In the genomic region with DNA sequence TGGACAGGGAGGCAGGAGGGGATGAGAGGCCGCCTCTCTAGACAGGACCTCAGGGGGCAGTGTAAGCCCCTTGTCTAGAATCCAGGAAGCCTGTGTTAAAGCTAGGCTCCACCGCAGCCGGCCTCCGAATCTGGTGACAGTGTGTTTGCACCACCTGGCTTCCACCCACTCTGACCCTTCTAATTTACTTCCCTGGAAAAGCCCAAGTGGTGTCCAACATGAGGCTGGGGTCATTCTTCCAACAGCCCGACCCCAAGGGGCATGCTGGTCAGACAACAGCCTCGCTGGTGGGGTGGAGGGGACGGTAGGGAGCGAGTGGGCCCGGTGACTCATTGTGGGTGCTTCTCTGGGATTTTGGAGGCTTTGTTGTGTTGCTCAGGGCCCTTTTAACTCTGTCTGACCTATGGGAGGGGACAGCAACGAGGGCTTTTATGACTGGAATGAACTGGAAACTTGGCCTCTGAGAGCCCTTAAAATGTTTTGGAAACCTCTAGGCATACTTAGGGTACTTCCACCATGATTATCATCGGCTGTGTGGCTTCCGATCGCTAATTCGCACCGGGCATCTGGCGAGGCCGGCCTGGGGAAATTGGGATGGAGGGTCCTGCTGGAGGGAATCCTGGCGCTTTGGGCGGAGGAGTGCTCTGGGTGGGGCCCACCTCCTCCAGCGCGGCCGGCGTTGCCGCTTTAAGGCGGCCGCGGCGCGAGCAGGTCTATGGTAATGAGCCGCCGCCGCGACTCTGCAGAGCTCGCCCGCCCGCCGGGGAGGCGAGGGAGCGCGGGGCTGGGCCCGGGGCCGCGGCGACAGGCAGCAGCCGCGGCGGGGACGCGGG, we compare ENCODE assay signal across 8 cellular contexts. TPM values are rescaled to one million over a fixed set of nuclear protein-coding genes. Genes with fewer than 3 reads are reported as not detected.
DNase-seq lines count a peak whose midpoint lies in the region; ATAC-seq and TF ChIP-seq lines count a peak whose summit lies in the region.

A gene with protein sequence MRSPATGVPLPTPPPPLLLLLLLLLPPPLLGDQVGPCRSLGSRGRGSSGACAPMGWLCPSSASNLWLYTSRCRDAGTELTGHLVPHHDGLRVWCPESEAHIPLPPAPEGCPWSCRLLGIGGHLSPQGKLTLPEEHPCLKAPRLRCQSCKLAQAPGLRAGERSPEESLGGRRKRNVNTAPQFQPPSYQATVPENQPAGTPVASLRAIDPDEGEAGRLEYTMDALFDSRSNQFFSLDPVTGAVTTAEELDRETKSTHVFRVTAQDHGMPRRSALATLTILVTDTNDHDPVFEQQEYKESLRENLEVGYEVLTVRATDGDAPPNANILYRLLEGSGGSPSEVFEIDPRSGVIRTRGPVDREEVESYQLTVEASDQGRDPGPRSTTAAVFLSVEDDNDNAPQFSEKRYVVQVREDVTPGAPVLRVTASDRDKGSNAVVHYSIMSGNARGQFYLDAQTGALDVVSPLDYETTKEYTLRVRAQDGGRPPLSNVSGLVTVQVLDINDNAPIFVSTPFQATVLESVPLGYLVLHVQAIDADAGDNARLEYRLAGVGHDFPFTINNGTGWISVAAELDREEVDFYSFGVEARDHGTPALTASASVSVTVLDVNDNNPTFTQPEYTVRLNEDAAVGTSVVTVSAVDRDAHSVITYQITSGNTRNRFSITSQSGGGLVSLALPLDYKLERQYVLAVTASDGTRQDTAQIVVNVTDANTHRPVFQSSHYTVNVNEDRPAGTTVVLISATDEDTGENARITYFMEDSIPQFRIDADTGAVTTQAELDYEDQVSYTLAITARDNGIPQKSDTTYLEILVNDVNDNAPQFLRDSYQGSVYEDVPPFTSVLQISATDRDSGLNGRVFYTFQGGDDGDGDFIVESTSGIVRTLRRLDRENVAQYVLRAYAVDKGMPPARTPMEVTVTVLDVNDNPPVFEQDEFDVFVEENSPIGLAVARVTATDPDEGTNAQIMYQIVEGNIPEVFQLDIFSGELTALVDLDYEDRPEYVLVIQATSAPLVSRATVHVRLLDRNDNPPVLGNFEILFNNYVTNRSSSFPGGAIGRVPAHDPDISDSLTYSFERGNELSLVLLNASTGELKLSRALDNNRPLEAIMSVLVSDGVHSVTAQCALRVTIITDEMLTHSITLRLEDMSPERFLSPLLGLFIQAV (N-terminal part only) (plus strand): TSS at position 743 of the 833 bp plus-strand sequence. CDS start 541 bp downstream, outside the sequence.

- peaks cover 26% of the 10 kb centered on the region for H3F3A ChIP-seq in neural progenitor cell (ENCODE audit: low read depth)

- TF ChIP-seq CTCF in HL-60 (IDR thresholded peaks at IDR 0.05; ENCODE audit: insufficient read depth, low read length) (no peak), Panc1 (IDR thresholded peaks at IDR 0.05) (no peak), neural progenitor cell (IDR thresholded peaks at IDR 0.05) (peak; percentile 19), thoracic aorta (IDR thresholded peaks at IDR 0.05) (no peak)

- peak within 1 kb of the TSS; percentile 92 for H2AFZ ChIP-seq in neural progenitor cell (replicated peaks)

- peak within 1 kb of the TSS in 3 of 8 donors; percentile 51 to 90 (median 52) for H3K27ac Mint-ChIP-seq in CD8-positive, alpha-beta memory T cell
- H3K27ac Mint-ChIP-seq in neural progenitor cell: no peak within 1 kb of the TSS

- CTCF ChIA-PET in CD8-positive, alpha-beta memory T cell (lab: Charles Lee): interaction anchor here (5.4 kb wide), 1 partner anchor 9 kb away, joined by 14 read pairs; no protein-coding TSS in a partner anchor
- CTCF ChIA-PET in Panc1 (lab: Charles Lee): interaction anchor here (0.6 kb wide), 1 partner anchor 43 kb away, joined by 3 read pairs; no protein-coding TSS in a partner anchor

- H3K27me3 ChIP-seq in CD8-positive, alpha-beta memory T cell (ENCODE audit: insufficient read depth, low read length, poor library complexity, severe bottlenecking): no peaks in the 10 kb centered on the region
- H3K27me3 ChIP-seq in HL-60 (ENCODE audit: insufficient read depth, poor library complexity, severe bottlenecking): peaks cover 18% of the 10 kb centered on the region
- no peaks in the 10 kb centered on the region for H3K27me3 ChIP-seq in Panc1 (ENCODE audit: control insufficient read depth, insufficient read depth, low read length)
- peaks cover 8% of the 10 kb centered on the region for H3K27me3 ChIP-seq in neural progenitor cell
- no peaks in the 10 kb centered on the region for H3K27me3 ChIP-seq in thoracic aorta (replicated peaks; ENCODE audit: insufficient read depth)

- H3K4me2 ChIP-seq in neural progenitor cell: peak within 1 kb of the TSS; percentile 94

- H3K9me3 Mint-ChIP-seq in CD8-positive, alpha-beta memory T cell: no peaks in the 10 kb centered on the region
- peaks cover 23% of the 10 kb centered on the region for H3K9me3 Mint-ChIP-seq in neural progenitor cell

- peak; percentile 51 to 71 (median 62) for DNase-seq in CD8-positive, alpha-beta memory T cell
- DNase-seq in HL-60 (ENCODE audit: low read depth in 1 of 2, low spot score in 1 of 2) (peak; percentile 25 to 44), Panc1 (ENCODE audit: low read depth, low spot score) (no peak), foreskin melanocyte (peak; percentile 58), neural progenitor cell (ENCODE audit: low spot score) (peak; percentile 95), thoracic aorta (ENCODE audit: low spot score) (no peak)
- DNase-seq in activated effector memory CD4-positive, alpha-beta T cell treated with anti-CD3 and anti-CD28 coated beads, Interleukin-2, amount 50 U/mL, for 16 hours: peak; percentile 83

- POLR2A ChIA-PET in CD8-positive, alpha-beta memory T cell (lab: Charles Lee): no interaction called here
- POLR2A ChIA-PET in Panc1 (lab: Charles Lee): no interaction called here

- no peak within 1 kb of the TSS for H3K27ac ChIP-seq in CD8-positive, alpha-beta memory T cell (ENCODE audit: low read depth, low read length)
- H3K27ac ChIP-seq in HL-60 (replicated peaks) (no peak within 1 kb of the TSS), Panc1 (ENCODE audit: low read length) (no peak within 1 kb of the TSS), neural progenitor cell (no peak within 1 kb of the TSS), thoracic aorta (no peak within 1 kb of the TSS)

- no TSS peak for BruUV-seq in Panc1 (replicated peaks; lab: Mats Ljungman, UMichigan)

- peak within 1 kb of the TSS; percentile 67 to 86 (median 70) for H3K4me3 Mint-ChIP-seq in CD8-positive, alpha-beta memory T cell
- peak within 1 kb of the TSS; percentile 83 for H3K4me3 Mint-ChIP-seq in neural progenitor cell

- peaks cover 6% of the 10 kb centered on the region for H3K4me1 ChIP-seq in CD8-positive, alpha-beta memory T cell (ENCODE audit: insufficient read depth, low read length)
- H3K4me1 ChIP-seq in Panc1 (ENCODE audit: control insufficient read depth, insufficient read depth, low read length) (peaks cover 7% of the 10 kb centered on the region), neural progenitor cell (peaks cover 25% of the 10 kb centered on the region), thoracic aorta (ENCODE audit: control insufficient read depth in 1 of 2, low read depth in 2 of 2) (peaks cover 6 to 23% of the 10 kb centered on the region in 2 donors)

- H4K20me1 ChIP-seq in neural progenitor cell (ENCODE audit: low read depth): peaks cover 4% of the 10 kb centered on the region

- ATAC-seq in GM19452 (IDR thresholded peaks at IDR 0.05; ENCODE audit: unreplicated experiment) (peak; percentile 87), Panc1 (peak; percentile 89), thoracic aorta (ENCODE audit: insufficient number of reproducible peaks, low FRiP score, low read depth) (no peak)

- in situ Hi-C loops in Panc1 (cut with HindIII; ENCODE audit: low pct_unique_long_range_greater_than_20kb, low sequenced_read_pairs): no loop called here

- peaks cover 45% of the 10 kb centered on the region for H3K79me2 ChIP-seq in neural progenitor cell (ENCODE audit: low read depth)

- no peaks in the 10 kb centered on the region for H3K9me3 ChIP-seq in CD8-positive, alpha-beta memory T cell (ENCODE audit: low read length)
- H3K9me3 ChIP-seq in Panc1 (ENCODE audit: control insufficient read depth, insufficient read depth, low read depth, low read length) (no peaks in the 10 kb centered on the region), neural progenitor cell (ENCODE audit: low read depth) (no peaks in the 10 kb centered on the region), thoracic aorta (no peaks in the 10 kb centered on the region)

- H3K36me3 ChIP-seq in CD8-positive, alpha-beta memory T cell (ENCODE audit: insufficient read depth, low read length): no peaks in the 10 kb centered on the region
- H3K36me3 ChIP-seq in Panc1 (ENCODE audit: control insufficient read depth, insufficient read depth, low read length) (no peaks in the 10 kb centered on the region), neural progenitor cell (no peaks in the 10 kb centered on the region), thoracic aorta (no peaks in the 10 kb centered on the region)

- H3K36me3 Mint-ChIP-seq in CD8-positive, alpha-beta memory T cell: no peaks in the 10 kb centered on the region
- H3K36me3 Mint-ChIP-seq in neural progenitor cell: peaks cover 27% of the 10 kb centered on the region

- H3K4me1 Mint-ChIP-seq in CD8-positive, alpha-beta memory T cell: peaks cover 5 to 29% (median 8%) of the 10 kb centered on the region in 3 donors
- peaks cover 35% of the 10 kb centered on the region for H3K4me1 Mint-ChIP-seq in neural progenitor cell

- intact Hi-C loops in Panc1 (cut with micrococcal nuclease; ENCODE audit: unreplicated experiment): no loop called here

- H3K4me3 ChIP-seq in CD8-positive, alpha-beta memory T cell (ENCODE audit: low read length): peak within 1 kb of the TSS; percentile 56
- peak within 1 kb of the TSS; percentile 36 for H3K4me3 ChIP-seq in HL-60 (replicated peaks; ENCODE audit: insufficient read depth, low read length)
- peak within 1 kb of the TSS; percentile 26 to 45 for H3K4me3 ChIP-seq in Panc1 (ENCODE audit: low read depth in 2 of 2, low read length in 2 of 2)
- H3K4me3 ChIP-seq in neural progenitor cell: peak within 1 kb of the TSS; percentile 67
- peak within 1 kb of the TSS; percentile 74 for H3K4me3 ChIP-seq in thoracic aorta

- H3K9ac ChIP-seq in neural progenitor cell: no peak within 1 kb of the TSS

- H3K27me3 Mint-ChIP-seq in CD8-positive, alpha-beta memory T cell: peaks cover 12 to 20% of the 10 kb centered on the region in 2 donors
- H3K27me3 Mint-ChIP-seq in neural progenitor cell (ENCODE audit: insufficient read depth, low read depth): peaks cover 14% of the 10 kb centered on the region

RNA-seq across cellular contexts. Expression of the gene that starts here (rescaled TPM):
- 1 to 10 TPM; 2.7 to 2.8 TPM for total RNA-seq in CD8-positive, alpha-beta memory T cell
- 0.77 TPM for polyA plus RNA-seq in CD8-positive, alpha-beta memory T cell
- total RNA-seq in Panc1 (2021; ENCODE audit: unreplicated experiment) (4.1 TPM), neural progenitor cell (ENCODE audit: low replicate concordance) (11.1 and 26.5 TPM in 2 replicates), thoracic aorta (10 to 100 TPM in 1 of 2 donors, 1 to 10 TPM in 1; 4.0 to 10.0 TPM)
- 5.1 TPM for polyA plus RNA-seq in Panc1 (2012; ENCODE audit: insufficient read length)

Comparison
In these comparisons a context has a peak if more than half of its experiments do, and no peak if none do; other contexts are left out.
1. DNase-seq: peak in CD8-positive, alpha-beta memory T cell (5 of 5), HL-60 (2 of 2), activated effector memory CD4-positive, alpha-beta T cell treated with anti-CD3 and anti-CD28 coated beads, Interleukin-2, amount 50 U/mL, for 16 hours (single experiment), foreskin melanocyte (single experiment) and neural progenitor cell (single experiment); none in Panc1 (single experiment) and thoracic aorta (single experiment).
2. Peak in every context shown above with its lines, with median percentiles within 50 percentile points of each other: H3K4me3 ChIP-seq.